1 cellular context compared by ENCODE assay signal in genomic region chr1:161074676-161075368, GRCh38.
TF ChIP-seq lines count a peak whose summit lies in the region.

No MANE protein-coding gene starts in this region.

TF ChIP-seq in K562, 482 proteins besides CTCF, POLR2A, EP300 and RAD21:
- TF ChIP-seq ATF2 (CRISPR knock-in tag; IDR thresholded peaks at IDR 0.05) (peak; percentile 72; the same call in 1 of the 2 replicates), CBFB (CRISPR knock-in tag; IDR thresholded peaks at IDR 0.05) (peak; percentile 23; the same call in 1 of the 2 replicates), JUND (IDR thresholded peaks at IDR 0.05; ENCODE audit: borderline replicate concordance, low read depth, low read length) (peak; percentile 47), JUND (tag; IDR thresholded peaks at IDR 0.05; ENCODE audit: borderline replicate concordance, low read depth, low read length) (peak; percentile 72; the same call in 2 of the 3 replicates), SIN3A (IDR thresholded peaks at IDR 0.05; ENCODE audit: borderline replicate concordance in 2 of 2, control insufficient read depth in 1 of 2, low read depth in 2 of 2, low read length in 2 of 2) (no peak), NFIC (IDR thresholded peaks at IDR 0.05) (peak; percentile 57), WHSC1 (IDR thresholded peaks at IDR 0.05; ENCODE audit: low read length) (no peak), ATF3 (IDR thresholded peaks at IDR 0.05) (peak; percentile 92), ATF3 (CRISPR knock-in tag; conservative IDR thresholded peaks at IDR 0.05) (no peak), ATF1 (CRISPR knock-in tag; IDR thresholded peaks at IDR 0.05) (no peak), ATF1 (tag; IDR thresholded peaks at IDR 0.05) (peak; percentile 71), ZFX (CRISPR knock-in tag; IDR thresholded peaks at IDR 0.05) (no peak), ZNF282 (CRISPR knock-in tag; IDR thresholded peaks at IDR 0.05) (no peak), ATF7 (IDR thresholded peaks at IDR 0.05) (peak; percentile 91), CEBPZ (IDR thresholded peaks at IDR 0.05; ENCODE audit: borderline replicate concordance, low read depth, low read length) (no peak), CREB1 (IDR thresholded peaks at IDR 0.05) (0 out of 2 replicates have a peak, but pooled peaks have one; percentile 31), CREB1 (CRISPR knock-in tag; IDR thresholded peaks at IDR 0.05) (no peak), CREM (IDR thresholded peaks at IDR 0.05; ENCODE audit: low read depth) (peak; percentile 71)
TF ChIP-seq in K562: peak in this region for 9.
